In genomic region chr20:53929399-53929798, GRCh38 we compare ENCODE assay signal across 18 cellular contexts.
DNase-seq lines count a peak whose midpoint lies in the region; ATAC-seq and TF ChIP-seq lines count a peak whose summit lies in the region.
"Had no signal": no experiment of that assay in that cellular context is flagged by ENCODE, and none has a peak within 500 bp of the region (broad histone marks: within the 10 kb centered on the region; RNA-seq: fewer than 3 reads in every experiment).

No MANE protein-coding gene starts in this region.

- TF ChIP-seq CTCF in OCI-LY1 (IDR thresholded peaks at IDR 0.05; ENCODE audit: low read length), result no peak
- TF ChIP-seq CTCF in upper lobe of right lung (IDR thresholded peaks at IDR 0.05), result no peak

- H3K9me3 Mint-ChIP-seq in activated naive CD8-positive, alpha-beta T cell treated with anti-CD3 and anti-CD28 coated beads for 36 hours, result peaks cover 3% of the 10 kb centered on the region
- no peaks in the 10 kb centered on the region for H3K9me3 Mint-ChIP-seq in activated naive CD8-positive, alpha-beta T cell treated with anti-CD3 and anti-CD28 coated beads, Interleukin-2, amount 50 U/mL, for 24 hours
- no peaks in the 10 kb centered on the region for H3K9me3 Mint-ChIP-seq in dendritic cell treated with granulocyte-macrophage colony-stimulating factor and Interleukin-4, amounts not matched to agents 40 ng/mL and 50 ng/mL, for 4 days
- H3K9me3 Mint-ChIP-seq in stimulated activated naive B cell treated with anti-CD40 and anti-IgM and Interleukin-4, amounts not matched to agents 10 μg/mL and 1 μg/mL and 100 μg/mL, for 72 hours, result no peaks in the 10 kb centered on the region

- H3K4me1 ChIP-seq in OCI-LY1 (ENCODE audit: insufficient read depth, low read length, severe bottlenecking) (peaks cover 93% of the 10 kb centered on the region), upper lobe of right lung (peaks cover 15% of the 10 kb centered on the region)
- H3K4me1 ChIP-seq: BE2C had no signal

- no peak for DNase-seq in activated naive CD8-positive, alpha-beta T cell treated with anti-CD3 and anti-CD28 coated beads for 36 hours
- DNase-seq in activated naive CD8-positive, alpha-beta T cell treated with anti-CD3 and anti-CD28 coated beads, Interleukin-2, amount 50 U/mL, for 24 hours, result no peak
- no peak for DNase-seq in stimulated activated naive B cell treated with anti-CD40 and anti-IgM and Interleukin-4, amounts not matched to agents 10 μg/mL and 1 μg/mL and 100 μg/mL, for 72 hours
- no peak for DNase-seq in COR-L47 (lab: John Stamatoyannopoulos, UW)
- no peak for DNase-seq in stimulated activated CD4-positive, alpha-beta T cell treated with anti-CD3 and anti-CD28 coated beads, Interleukin-2, amount 100 ng/mL, for 24 hours
- DNase-seq in upper lobe of right lung, result no peak
- DNase-seq: BE2C, DMS153, EL, HCEC 1CT, NCI-H1092 treated with DMSO at 0.1 percent for 48 hours, NCI-H2081 treated with DMSO at 0.1 percent for 48 hours, NCI-H510A, NCI-H82 had no signal

- H3K36me3 Mint-ChIP-seq in activated naive CD8-positive, alpha-beta T cell treated with anti-CD3 and anti-CD28 coated beads for 36 hours, result no peaks in the 10 kb centered on the region
- no peaks in the 10 kb centered on the region for H3K36me3 Mint-ChIP-seq in activated naive CD8-positive, alpha-beta T cell treated with anti-CD3 and anti-CD28 coated beads, Interleukin-2, amount 50 U/mL, for 24 hours (ENCODE audit: low read depth)
- no peaks in the 10 kb centered on the region for H3K36me3 Mint-ChIP-seq in dendritic cell treated with granulocyte-macrophage colony-stimulating factor and Interleukin-4, amounts not matched to agents 40 ng/mL and 50 ng/mL, for 4 days (ENCODE audit: low read depth)
- H3K36me3 Mint-ChIP-seq in stimulated activated naive B cell treated with anti-CD40 and anti-IgM and Interleukin-4, amounts not matched to agents 10 μg/mL and 1 μg/mL and 100 μg/mL, for 72 hours, result no peaks in the 10 kb centered on the region

- no peak overlapping the region for H3K4me3 Mint-ChIP-seq in activated naive CD8-positive, alpha-beta T cell treated with anti-CD3 and anti-CD28 coated beads for 36 hours
- H3K4me3 Mint-ChIP-seq in activated naive CD8-positive, alpha-beta T cell treated with anti-CD3 and anti-CD28 coated beads, Interleukin-2, amount 50 U/mL, for 24 hours, result no peak overlapping the region
- no peak overlapping the region for H3K4me3 Mint-ChIP-seq in dendritic cell treated with granulocyte-macrophage colony-stimulating factor and Interleukin-4, amounts not matched to agents 40 ng/mL and 50 ng/mL, for 4 days
- H3K4me3 Mint-ChIP-seq in stimulated activated naive B cell treated with anti-CD40 and anti-IgM and Interleukin-4, amounts not matched to agents 10 μg/mL and 1 μg/mL and 100 μg/mL, for 72 hours, result no peak overlapping the region

- H4K20me1 ChIP-seq in OCI-LY1 (ENCODE audit: insufficient read depth, low read length), result no peaks in the 10 kb centered on the region

- H3K36me3 ChIP-seq in OCI-LY1 (ENCODE audit: insufficient read depth, low read length), result 0 out of 2 replicates have a peak, but pooled peaks cover under 1% of the 10 kb centered on the region
- no peaks in the 10 kb centered on the region for H3K36me3 ChIP-seq in upper lobe of right lung
- H3K36me3 ChIP-seq: BE2C had no signal

- H3K4me3 ChIP-seq in OCI-LY1 (ENCODE audit: low read depth, low read length, poor library complexity, severe bottlenecking), result peak overlapping the region; percentile 11
- H3K4me3 ChIP-seq in upper lobe of right lung, result no peak overlapping the region

- no peak for ATAC-seq in activated naive CD8-positive, alpha-beta T cell treated with anti-CD3 and anti-CD28 coated beads, Interleukin-2, amount 50 U/mL, for 24 hours
- no peak for ATAC-seq in stimulated activated naive B cell treated with anti-CD40 and anti-IgM and Interleukin-4, amounts not matched to agents 10 μg/mL and 1 μg/mL and 100 μg/mL, for 72 hours (replicated peaks)
- ATAC-seq in upper lobe of right lung, result no peak

- no peaks in the 10 kb centered on the region for H3K27me3 ChIP-seq in OCI-LY1 (ENCODE audit: insufficient read depth, low read length)
- no peaks in the 10 kb centered on the region for H3K27me3 ChIP-seq in upper lobe of right lung
- H3K27me3 ChIP-seq: BE2C had no signal

- H3K79me2 ChIP-seq in OCI-LY1 (ENCODE audit: insufficient read depth, low read length), result no peaks in the 10 kb centered on the region

- peak overlapping the region; percentile 76 for H3K27ac Mint-ChIP-seq in activated naive CD8-positive, alpha-beta T cell treated with anti-CD3 and anti-CD28 coated beads for 36 hours
- no peak overlapping the region for H3K27ac Mint-ChIP-seq in activated naive CD8-positive, alpha-beta T cell treated with anti-CD3 and anti-CD28 coated beads, Interleukin-2, amount 50 U/mL, for 24 hours
- H3K27ac Mint-ChIP-seq in dendritic cell treated with granulocyte-macrophage colony-stimulating factor and Interleukin-4, amounts not matched to agents 40 ng/mL and 50 ng/mL, for 4 days, result peak overlapping the region; percentile 37
- H3K27ac Mint-ChIP-seq in stimulated activated naive B cell treated with anti-CD40 and anti-IgM and Interleukin-4, amounts not matched to agents 10 μg/mL and 1 μg/mL and 100 μg/mL, for 72 hours, result peak overlapping the region; percentile 44

- peak overlapping the region; percentile 60 for H3K4me2 ChIP-seq in OCI-LY1 (ENCODE audit: low read length)

- no peak overlapping the region for H2AFZ ChIP-seq in OCI-LY1 (ENCODE audit: low read length)

- no peaks in the 10 kb centered on the region for H3K9me2 ChIP-seq in OCI-LY1 (ENCODE audit: low read depth, low read length)

- peaks cover 46% of the 10 kb centered on the region for H3K4me1 Mint-ChIP-seq in activated naive CD8-positive, alpha-beta T cell treated with anti-CD3 and anti-CD28 coated beads for 36 hours
- peaks cover 62% of the 10 kb centered on the region for H3K4me1 Mint-ChIP-seq in activated naive CD8-positive, alpha-beta T cell treated with anti-CD3 and anti-CD28 coated beads, Interleukin-2, amount 50 U/mL, for 24 hours
- H3K4me1 Mint-ChIP-seq in dendritic cell treated with granulocyte-macrophage colony-stimulating factor and Interleukin-4, amounts not matched to agents 40 ng/mL and 50 ng/mL, for 4 days (ENCODE audit: low read depth), result peaks cover 67% of the 10 kb centered on the region
- H3K4me1 Mint-ChIP-seq in stimulated activated naive B cell treated with anti-CD40 and anti-IgM and Interleukin-4, amounts not matched to agents 10 μg/mL and 1 μg/mL and 100 μg/mL, for 72 hours, result peaks cover 39 to 74% of the 10 kb centered on the region in 2 donors

- H3K9me3 ChIP-seq in OCI-LY1 (ENCODE audit: low read length) (no peaks in the 10 kb centered on the region), upper lobe of right lung (no peaks in the 10 kb centered on the region)
- H3K9me3 ChIP-seq: BE2C had no signal

- H3K27me3 Mint-ChIP-seq in activated naive CD8-positive, alpha-beta T cell treated with anti-CD3 and anti-CD28 coated beads for 36 hours, result no peaks in the 10 kb centered on the region
- H3K27me3 Mint-ChIP-seq in activated naive CD8-positive, alpha-beta T cell treated with anti-CD3 and anti-CD28 coated beads, Interleukin-2, amount 50 U/mL, for 24 hours, result no peaks in the 10 kb centered on the region
- no peaks in the 10 kb centered on the region for H3K27me3 Mint-ChIP-seq in dendritic cell treated with granulocyte-macrophage colony-stimulating factor and Interleukin-4, amounts not matched to agents 40 ng/mL and 50 ng/mL, for 4 days
- no peaks in the 10 kb centered on the region for H3K27me3 Mint-ChIP-seq in stimulated activated naive B cell treated with anti-CD40 and anti-IgM and Interleukin-4, amounts not matched to agents 10 μg/mL and 1 μg/mL and 100 μg/mL, for 72 hours

- peaks cover 18% of the 10 kb centered on the region; the same call in 1 of the 2 replicates for H3F3A ChIP-seq in OCI-LY1 (ENCODE audit: insufficient read depth, low read length)

- H3K27ac ChIP-seq in OCI-LY1 (ENCODE audit: low read depth, low read length, poor library complexity, severe bottlenecking) (peak overlapping the region; percentile 99), upper lobe of right lung (no peak overlapping the region)
- H3K27ac ChIP-seq: 22Rv1, RWPE1 had no signal

- intact Hi-C loops in dendritic cell treated with granulocyte-macrophage colony-stimulating factor and Interleukin-4, amounts not matched to agents 40 ng/mL and 50 ng/mL, for 4 days (cut with micrococcal nuclease), result no loop called here
- intact Hi-C loops in upper lobe of right lung (cut with DNase I), result no loop called here

- peak overlapping the region; percentile 66 for H3K9ac ChIP-seq in OCI-LY1 (ENCODE audit: low read length)
